14 cellular contexts compared by ENCODE assay signal in genomic region chr6:136012198-136012884, GRCh38.
DNase-seq lines count a peak whose midpoint lies in the region; ATAC-seq and TF ChIP-seq lines count a peak whose summit lies in the region.
"Had no signal": no experiment of that assay in that cellular context is flagged by ENCODE, and none has a peak within 500 bp of the region (broad histone marks: within the 10 kb centered on the region; RNA-seq: fewer than 3 reads in every experiment).

No MANE protein-coding gene starts in this region.

- peak; percentile 59 for ATAC-seq in omental fat pad (ENCODE audit: low FRiP score)
- no peak for ATAC-seq in GM21447 (IDR thresholded peaks at IDR 0.05; ENCODE audit: unreplicated experiment)
- no peak for ATAC-seq in HG02798 (IDR thresholded peaks at IDR 0.05; ENCODE audit: poor library complexity, unreplicated experiment)
- ATAC-seq: activated CD8-positive, alpha-beta memory T cell treated with anti-CD3 and anti-CD28 coated beads, Interleukin-2, amount 10 ng/mL, durations not matched to agents 7 days and 5 days had no signal

- H3K4me3 ChIP-seq in epithelial cell of esophagus (ENCODE audit: low read length): no peak overlapping the region

- TF ChIP-seq CTCF in epithelial cell of esophagus (IDR thresholded peaks at IDR 0.05; ENCODE audit: insufficient read depth, low read depth, low read length, missing control alignments) (no peak), omental fat pad (IDR thresholded peaks at IDR 0.05) (no peak)

- peak; percentile 60 for DNase-seq in GM03348 (ENCODE audit: low spot score)
- DNase-seq in RPMI7951 (ENCODE audit: low read depth): peak; percentile 69
- peak; percentile 51 for DNase-seq in epithelial cell of esophagus (ENCODE audit: low read depth)
- DNase-seq in omental fat pad (ENCODE audit: low spot score): no peak
- DNase-seq in G401 (ENCODE audit: low spot score): no peak
- DNase-seq in LoVo (ENCODE audit: low spot score): no peak
- DNase-seq: activated CD8-positive, alpha-beta memory T cell treated with anti-CD3 and anti-CD28 coated beads, Interleukin-2, amount 10 ng/mL, durations not matched to agents 7 days and 5 days; anterior cingulate cortex; DMS153; nucleus accumbens; stimulated activated CD4-positive, alpha-beta T cell treated with anti-CD3 and anti-CD28 coated beads, Interleukin-2, amount 100 ng/mL, for 48 hours; stimulated activated naive CD4-positive, alpha-beta T cell treated with Interleukin-2 at 50 U/mL for 16 hours had no signal

- in situ Hi-C loops in G401 (cut with HindIII; ENCODE audit: low sequenced_read_pairs): no loop called here

Comparison
In these comparisons a context has a peak if more than half of its experiments do, and no peak if none do; other contexts are left out.
1. DNase-seq: peak in GM03348 (single experiment), RPMI7951 (single experiment) and epithelial cell of esophagus (single experiment); none in omental fat pad (single experiment), G401 (single experiment) and LoVo (single experiment).